8 cellular contexts compared by ENCODE assay signal in genomic region chr1:56803561-56804156, GRCh38. TPM values are rescaled to one million over a fixed set of nuclear protein-coding genes. Genes with fewer than 3 reads are reported as not detected.
DNase-seq lines count a peak whose midpoint lies in the region; ATAC-seq and TF ChIP-seq lines count a peak whose summit lies in the region.

No MANE protein-coding gene starts in this region.

- H3K27me3 ChIP-seq in heart right ventricle, result no peaks in the 10 kb centered on the region
- no peaks in the 10 kb centered on the region for H3K27me3 ChIP-seq in CD4-positive, alpha-beta T cell (ENCODE audit: control insufficient read depth, insufficient read depth, low read length)

- H3K27ac Mint-ChIP-seq in CD4-positive, alpha-beta T cell, result no peak overlapping the region

- peak overlapping the region in 1 of 10 donors; percentile 14 for H3K27ac ChIP-seq in heart right ventricle
- H3K27ac ChIP-seq in OCI-LY7 (ENCODE audit: low read depth, low read length, poor library complexity, severe bottlenecking), result no peak overlapping the region
- no peak overlapping the region for H3K27ac ChIP-seq in CD4-positive, alpha-beta T cell (ENCODE audit: low read depth, low read length)

- no peaks in the 10 kb centered on the region for H4K20me1 ChIP-seq in OCI-LY7 (ENCODE audit: insufficient read depth, low read length)

- H3K4me1 Mint-ChIP-seq in CD4-positive, alpha-beta T cell (ENCODE audit: low read depth), result no peaks in the 10 kb centered on the region

- DNase-seq in heart right ventricle (no peak), left ventricle myocardium superior (no peak), OCI-LY7 (ENCODE audit: low spot score) (peak; percentile 24), glomerular visceral epithelial cell (ENCODE audit: extremely low spot score) (peak; percentile 30), KG1 (lab: John Stamatoyannopoulos, UW) (no peak)
- DNase-seq in stimulated activated CD4-positive, alpha-beta T cell treated with anti-CD3 and anti-CD28 coated beads, Interleukin-12 subunit alpha, Interleukin-12 subunit beta, amount 100 ng/mL, for 4 hours, result no peak
- DNase-seq in CD4-positive, alpha-beta T cell, result no peak

- ATAC-seq in heart right ventricle (no peak), left ventricle myocardium superior (no peak), HG03175 (IDR thresholded peaks at IDR 0.05; ENCODE audit: unreplicated experiment) (peak; percentile 58)
- ATAC-seq in CD4-positive, alpha-beta T cell (ENCODE audit: poor library complexity), result no peak

- H3K79me2 ChIP-seq in OCI-LY7 (ENCODE audit: insufficient read depth, low read depth, low read length), result no peaks in the 10 kb centered on the region

- no peaks in the 10 kb centered on the region for H3K36me3 ChIP-seq in heart right ventricle
- H3K36me3 ChIP-seq in OCI-LY7 (ENCODE audit: insufficient read depth, low read length), result no peaks in the 10 kb centered on the region

- no peak overlapping the region for H3K4me3 Mint-ChIP-seq in CD4-positive, alpha-beta T cell

- intact Hi-C loops in heart right ventricle (cut with DNase I), result loop anchor here in 1 of 10 donors (10.0 kb wide), 1 partner anchor 159 kb away; the partner anchor contains the start of gene PRKAA2
- intact Hi-C loops in left ventricle myocardium superior (cut with micrococcal nuclease), result no loop called here
- intact Hi-C loops in OCI-LY7 (cut with micrococcal nuclease; ENCODE audit: unreplicated experiment), result no loop called here
- intact Hi-C loops in CD4-positive, alpha-beta T cell (cut with DNase I, micrococcal nuclease), result no loop called here

- H3K9me3 Mint-ChIP-seq in CD4-positive, alpha-beta T cell, result no peaks in the 10 kb centered on the region

- H3K9me3 ChIP-seq in heart right ventricle (no peaks in the 10 kb centered on the region), OCI-LY7 (ENCODE audit: low read length) (no peaks in the 10 kb centered on the region)
- no peaks in the 10 kb centered on the region for H3K9me3 ChIP-seq in CD4-positive, alpha-beta T cell (ENCODE audit: control insufficient read depth, low read length)

- TF ChIP-seq CTCF in heart right ventricle (IDR thresholded peaks at IDR 0.05) (peak in 7 of 9 donors; percentile 19 to 49 (median 38)), OCI-LY7 (conservative IDR thresholded peaks at IDR 0.05; ENCODE audit: low read length) (peak; percentile 70)
- no peak for TF ChIP-seq CTCF in CD4-positive, alpha-beta T cell (IDR thresholded peaks at IDR 0.05)

- POLR2A ChIA-PET in OCI-LY7 (lab: Charles Lee), result no interaction called here
- POLR2A ChIA-PET in CD4-positive, alpha-beta T cell (lab: Charles Lee), result no interaction called here

- no peaks in the 10 kb centered on the region for H3K9me2 ChIP-seq in OCI-LY7 (ENCODE audit: insufficient read depth, low read length)

- WGBS in heart right ventricle, 2 donors, result 61% methylated on average over 5 of the region's 5 CpGs

- H2AFZ ChIP-seq in OCI-LY7 (ENCODE audit: low read length), result no peak overlapping the region

- H3K4me1 ChIP-seq in heart right ventricle (peaks cover 0 to 37% (median 4%) of the 10 kb centered on the region in 9 donors), OCI-LY7 (ENCODE audit: insufficient read depth, low read length, poor library complexity, severe bottlenecking) (no peaks in the 10 kb centered on the region)

- no peaks in the 10 kb centered on the region for H3K36me3 Mint-ChIP-seq in CD4-positive, alpha-beta T cell (ENCODE audit: low read depth)

- no TSS peak for BruUV-seq in OCI-LY7 (replicated peaks; lab: Mats Ljungman, UMichigan)

- no peak overlapping the region for H3K4me2 ChIP-seq in OCI-LY7 (ENCODE audit: low read length)

- H3K4me3 ChIP-seq in heart right ventricle, result no peak overlapping the region
- H3K4me3 ChIP-seq in OCI-LY7 (ENCODE audit: low read depth, low read length, poor library complexity, severe bottlenecking), result no peak overlapping the region

- peaks cover 3% of the 10 kb centered on the region for H3K27me3 Mint-ChIP-seq in CD4-positive, alpha-beta T cell

- CTCF ChIA-PET in OCI-LY7 (lab: Charles Lee; ENCODE audit: unreplicated experiment), result no interaction called here
- CTCF ChIA-PET in CD4-positive, alpha-beta T cell (lab: Charles Lee), result no interaction called here

RNA-seq across cellular contexts. Expression of gene FYB2, which starts 15.5 kb away (rescaled TPM):
- total RNA-seq in heart right ventricle (10 to 100 TPM in 5 of 10 donors, 1 to 10 TPM in 5; 8.0 to 17.4 (median 9.9) TPM), left ventricle myocardium superior (15.2 TPM), OCI-LY7 (2022) (not detected in 2 replicates)
- 100 to 1,000 TPM in 1 of 2 donors, under 1 TPM in 1; 0.22 to 123 TPM for polyA plus RNA-seq in heart right ventricle
- total RNA-seq in OCI-LY7 (2014; rRNA removed; shearing (Covaris generic)), result not detected in 2 replicates
- not detected for total RNA-seq in CD4-positive, alpha-beta T cell

RNA-seq across cellular contexts. Expression of gene C8A, which starts 50.9 kb away (rescaled TPM):
- under 1 TPM in 1 of 10 donors, not detected in 9; 0.09 TPM for total RNA-seq in heart right ventricle
- polyA plus RNA-seq in heart right ventricle, result not detected
- total RNA-seq in left ventricle myocardium superior, result not detected
- total RNA-seq in OCI-LY7 (2014; rRNA removed; shearing (Covaris generic)), result not detected in 2 replicates
- total RNA-seq in OCI-LY7 (2022), result not detected in 2 replicates
- not detected for total RNA-seq in CD4-positive, alpha-beta T cell

Comparison
In these comparisons a context has a peak if more than half of its experiments do, and no peak if none do; other contexts are left out.
1. DNase-seq: peak in OCI-LY7 (single experiment) and glomerular visceral epithelial cell (single experiment); none in heart right ventricle (0 of 2), left ventricle myocardium superior (single experiment), KG1 (single experiment), stimulated activated CD4-positive, alpha-beta T cell treated with anti-CD3 and anti-CD28 coated beads, Interleukin-12 subunit alpha, Interleukin-12 subunit beta, amount 100 ng/mL, for 4 hours (single experiment) and CD4-positive, alpha-beta T cell (0 of 10).
2. RNA of gene FYB2, which starts 15.5 kb away (total RNA-seq): 15.2 TPM in left ventricle myocardium superior (single experiment) and 8.0 to 17.4 TPM in heart right ventricle; not detected in OCI-LY7 and not detected in CD4-positive, alpha-beta T cell; every median in the first group is over 4 times any median in the second.